11 cellular contexts compared by ENCODE assay signal in genomic region chr12:93090768-93091172, GRCh38.
DNase-seq lines count a peak whose midpoint lies in the region; ATAC-seq, FAIRE-seq and TF ChIP-seq lines count a peak whose summit lies in the region.
"Had no signal": no experiment of that assay in that cellular context is flagged by ENCODE, and none has a peak within 500 bp of the region (broad histone marks: within the 10 kb centered on the region; RNA-seq: fewer than 3 reads in every experiment).

No MANE protein-coding gene starts in this region.

- H3K27me3 ChIP-seq in PC-3 (ENCODE audit: low read length) (no peaks in the 10 kb centered on the region), endothelial cell of umbilical vein (ENCODE audit: control insufficient read depth in 2 of 2, insufficient read depth in 2 of 2, low read length in 2 of 2) (no peaks in the 10 kb centered on the region)
- no peaks in the 10 kb centered on the region for H3K27me3 ChIP-seq in naive thymus-derived CD4-positive, alpha-beta T cell (ENCODE audit: control insufficient read depth in 2 of 2, insufficient read depth in 2 of 2, low read length in 2 of 2)

- H3K27me3 Mint-ChIP-seq in activated T-cell treated with anti-CD3 and anti-CD28 coated beads, Interleukin-2, amount 50 U/mL, for 72 hours (ENCODE audit: low read depth): no peaks in the 10 kb centered on the region
- H3K27me3 Mint-ChIP-seq in naive thymus-derived CD4-positive, alpha-beta T cell: no peaks in the 10 kb centered on the region
- H3K27me3 Mint-ChIP-seq: B cell; dendritic cell treated with granulocyte-macrophage colony-stimulating factor and Interleukin-4, amounts not matched to agents 40 ng/mL and 50 ng/mL, for 4 days had no signal

- peaks cover 5 to 6% of the 10 kb centered on the region in 2 donors for H3K36me3 Mint-ChIP-seq in activated T-cell treated with anti-CD3 and anti-CD28 coated beads, Interleukin-2, amount 50 U/mL, for 72 hours (ENCODE audit: insufficient read depth in 2 of 2)
- H3K36me3 Mint-ChIP-seq in stimulated activated effector memory CD8-positive, alpha-beta T cell treated with anti-CD3 and anti-CD28 coated beads, Interleukin-12 subunit alpha, Interleukin-12 subunit beta, amount 100 ng/mL, for 72 hours: no peaks in the 10 kb centered on the region
- H3K36me3 Mint-ChIP-seq in naive thymus-derived CD4-positive, alpha-beta T cell: peaks cover 0 to 7% (median 0%) of the 10 kb centered on the region in 5 donors

- H3K4me3 ChIP-seq in PC-3 (ENCODE audit: low read length) (no peak overlapping the region), endothelial cell of umbilical vein (replicated peaks in 1 of 3; ENCODE audit: insufficient read depth in 1 of 3, low read depth in 1 of 3, low read length in 3 of 3) (no peak overlapping the region)
- H3K4me3 ChIP-seq in naive thymus-derived CD4-positive, alpha-beta T cell (ENCODE audit: low read length): no peak overlapping the region

- no peak overlapping the region for H3K4me3 Mint-ChIP-seq in activated T-cell treated with anti-CD3 and anti-CD28 coated beads, Interleukin-2, amount 50 U/mL, for 72 hours
- H3K4me3 Mint-ChIP-seq in stimulated activated effector memory CD8-positive, alpha-beta T cell treated with anti-CD3 and anti-CD28 coated beads, Interleukin-12 subunit alpha, Interleukin-12 subunit beta, amount 100 ng/mL, for 72 hours: no peak overlapping the region
- H3K4me3 Mint-ChIP-seq in naive thymus-derived CD4-positive, alpha-beta T cell: no peak overlapping the region
- H3K4me3 Mint-ChIP-seq: B cell; dendritic cell treated with granulocyte-macrophage colony-stimulating factor and Interleukin-4, amounts not matched to agents 40 ng/mL and 50 ng/mL, for 4 days had no signal

- H3K4me2 ChIP-seq in PC-3 (ENCODE audit: low read length): peak overlapping the region; percentile 47
- H3K4me2 ChIP-seq in endothelial cell of umbilical vein (ENCODE audit: insufficient read depth, low read length): peak overlapping the region; percentile 80

- H3K4me1 ChIP-seq in PC-3 (ENCODE audit: insufficient read depth, low read length) (peaks cover 53% of the 10 kb centered on the region), endothelial cell of umbilical vein (ENCODE audit: control insufficient read depth, extremely low read depth, insufficient read depth, low read length) (peaks cover 41% of the 10 kb centered on the region)
- H3K4me1 ChIP-seq in naive thymus-derived CD4-positive, alpha-beta T cell (ENCODE audit: control insufficient read depth in 2 of 2, insufficient read depth in 2 of 2, low read length in 2 of 2): no peaks in the 10 kb centered on the region

- no peak for TF ChIP-seq POLR2A in endothelial cell of umbilical vein (IDR thresholded peaks at IDR 0.05; ENCODE audit: low read depth, low read length)

- FAIRE-seq in endothelial cell of umbilical vein (lab: Jason Lieb, UNC): no peak

- H3K27ac ChIP-seq in PC-3 (ENCODE audit: low read length) (peak overlapping the region; percentile 89), endothelial cell of umbilical vein (ENCODE audit: insufficient read depth, low read depth, low read length) (peak overlapping the region; percentile 83)
- no peak overlapping the region for H3K27ac ChIP-seq in naive thymus-derived CD4-positive, alpha-beta T cell (ENCODE audit: low read depth, low read length)

- peaks cover 2 to 9% of the 10 kb centered on the region in 2 donors for H3K9me3 Mint-ChIP-seq in activated T-cell treated with anti-CD3 and anti-CD28 coated beads, Interleukin-2, amount 50 U/mL, for 72 hours
- H3K9me3 Mint-ChIP-seq in stimulated activated effector memory CD8-positive, alpha-beta T cell treated with anti-CD3 and anti-CD28 coated beads, Interleukin-12 subunit alpha, Interleukin-12 subunit beta, amount 100 ng/mL, for 72 hours: peaks cover 2% of the 10 kb centered on the region
- H3K9me3 Mint-ChIP-seq in naive thymus-derived CD4-positive, alpha-beta T cell: peaks cover 0 to 10% (median 3%) of the 10 kb centered on the region in 11 donors

- H3K9me1 ChIP-seq in endothelial cell of umbilical vein (replicated peaks; ENCODE audit: control insufficient read depth, extremely low read depth, insufficient read depth, low read length): no peaks in the 10 kb centered on the region

- POLR2A ChIA-PET in PC-3 (lab: Charles Lee; ENCODE audit: unreplicated experiment) (interaction anchor here (0.6 to 0.7 kb wide), 2 partner anchors 12 to 257 kb away, joined by 4 to 6 read pairs; no protein-coding TSS in a partner anchor), endothelial cell of umbilical vein (lab: Charles Lee) (no interaction called here)
- POLR2A ChIA-PET in naive thymus-derived CD4-positive, alpha-beta T cell (lab: Charles Lee): no interaction called here

- intact Hi-C loops in PC-3 (cut with micrococcal nuclease) (loop anchor here (1.0 to 5.0 kb wide), 6 partner anchors 44 to 307 kb away; partner anchors contain the start of gene NUDT4), endothelial cell of umbilical vein (cut with micrococcal nuclease) (loop anchor here (1.0 to 5.0 kb wide), 6 partner anchors 23 to 287 kb away; partner anchors contain the start of gene NUDT4)
- intact Hi-C loops in naive thymus-derived CD4-positive, alpha-beta T cell (cut with micrococcal nuclease): no loop called here

- BruUV-seq in PC-3 (replicated peaks; lab: Mats Ljungman, UMichigan) (no TSS peak), endothelial cell of umbilical vein (replicated peaks; lab: Mats Ljungman, UMichigan) (TSS peak; percentile 36)

- dilution Hi-C loops in endothelial cell of umbilical vein (cut with MboI; ENCODE audit: extremely low pct_ligation_motif_present, low sequenced_read_pairs): no loop called here

- CTCF ChIA-PET in PC-3 (lab: Charles Lee): no interaction called here
- CTCF ChIA-PET in endothelial cell of umbilical vein (lab: Charles Lee): interaction anchor here (1.0 to 1.6 kb wide), 6 partner anchors 8 to 290 kb away, joined by 3 to 4 read pairs (median 4); no protein-coding TSS in a partner anchor
- CTCF ChIA-PET in naive thymus-derived CD4-positive, alpha-beta T cell (lab: Charles Lee): no interaction called here

- H3K9ac ChIP-seq in PC-3 (ENCODE audit: low read length) (no peak overlapping the region), endothelial cell of umbilical vein (replicated peaks; ENCODE audit: extremely low read depth, insufficient read depth, low read length) (peak overlapping the region; percentile 48)

- H4K20me1 ChIP-seq in PC-3 (ENCODE audit: low read length): no peaks in the 10 kb centered on the region
- H4K20me1 ChIP-seq in endothelial cell of umbilical vein (replicated peaks; ENCODE audit: control insufficient read depth, extremely low read depth, insufficient read depth, low read length): no peaks in the 10 kb centered on the region

- no peak for DNase-seq in activated T-cell treated with anti-CD3 and anti-CD28 coated beads, Interleukin-2, amount 50 U/mL, for 72 hours
- DNase-seq in activated T-cell treated with anti-CD3 and anti-CD28 coated beads, Interleukin-2, amount 50 U/mL, for 48 hours: no peak
- DNase-seq in PC-3 (peak; percentile 92), endothelial cell of umbilical vein (ENCODE audit: low read depth, low spot score) (peak; percentile 76), NCI-H1417 (lab: John Stamatoyannopoulos, UW) (no peak), GDM1 (lab: John Stamatoyannopoulos, UW) (no peak)
- no peak for DNase-seq in stimulated activated effector memory CD8-positive, alpha-beta T cell treated with anti-CD3 and anti-CD28 coated beads, Interleukin-12 subunit alpha, Interleukin-12 subunit beta, amount 100 ng/mL, for 72 hours (ENCODE audit: low spot score in 2 of 2)
- DNase-seq in naive thymus-derived CD4-positive, alpha-beta T cell: no peak
- DNase-seq: midbrain had no signal

- H2AFZ ChIP-seq in PC-3 (ENCODE audit: low read length) (no peak overlapping the region), endothelial cell of umbilical vein (ENCODE audit: low read depth, low read length) (no peak overlapping the region)

- no peaks in the 10 kb centered on the region for H3K9me3 ChIP-seq in PC-3 (ENCODE audit: low read length)
- peaks cover 2% of the 10 kb centered on the region for H3K9me3 ChIP-seq in endothelial cell of umbilical vein (replicated peaks; ENCODE audit: control insufficient read depth, insufficient read depth, low read length)
- peaks cover 0 to 3% (median 0%) of the 10 kb centered on the region in 3 experiments for H3K9me3 ChIP-seq in naive thymus-derived CD4-positive, alpha-beta T cell (ENCODE audit: control insufficient read depth in 2 of 3, low read length in 3 of 3)

- H3F3A ChIP-seq in PC-3 (ENCODE audit: low read length, unreplicated experiment): peaks cover 10% of the 10 kb centered on the region

- H3K4me1 Mint-ChIP-seq in activated T-cell treated with anti-CD3 and anti-CD28 coated beads, Interleukin-2, amount 50 U/mL, for 72 hours (ENCODE audit: low read depth): peaks cover 29% of the 10 kb centered on the region
- H3K4me1 Mint-ChIP-seq in stimulated activated effector memory CD8-positive, alpha-beta T cell treated with anti-CD3 and anti-CD28 coated beads, Interleukin-12 subunit alpha, Interleukin-12 subunit beta, amount 100 ng/mL, for 72 hours: peaks cover 15% of the 10 kb centered on the region
- H3K4me1 Mint-ChIP-seq in naive thymus-derived CD4-positive, alpha-beta T cell: peaks cover 0 to 21% (median 4%) of the 10 kb centered on the region in 7 donors

- TF ChIP-seq CTCF in PC-3 (conservative IDR thresholded peaks at IDR 0.05; ENCODE audit: low read depth, low read length): no peak
- TF ChIP-seq CTCF in endothelial cell of umbilical vein (IDR thresholded peaks at IDR 0.05; ENCODE audit: extremely low read depth in 1 of 2, insufficient read depth in 1 of 2, low read depth in 1 of 2, low read length in 2 of 2): no peak

- ATAC-seq in activated T-cell treated with anti-CD3 and anti-CD28 coated beads, Interleukin-2, amount 50 U/mL, for 72 hours (replicated peaks in 1 of 2): peak; percentile 61 to 68
- ATAC-seq in PC-3: peak; percentile 75
- ATAC-seq in stimulated activated effector memory CD8-positive, alpha-beta T cell treated with anti-CD3 and anti-CD28 coated beads, Interleukin-12 subunit alpha, Interleukin-12 subunit beta, amount 100 ng/mL, for 72 hours: peak; percentile 61
- no peak for ATAC-seq in naive thymus-derived CD4-positive, alpha-beta T cell

- H3K9me2 ChIP-seq in PC-3 (replicated peaks; ENCODE audit: low read length): no peaks in the 10 kb centered on the region

- H3K36me3 ChIP-seq in PC-3 (ENCODE audit: low read depth, low read length) (no peaks in the 10 kb centered on the region), endothelial cell of umbilical vein (ENCODE audit: control insufficient read depth in 2 of 2, extremely low read depth in 1 of 2, insufficient read depth in 2 of 2, low read length in 2 of 2) (no peaks in the 10 kb centered on the region)
- H3K36me3 ChIP-seq in naive thymus-derived CD4-positive, alpha-beta T cell (ENCODE audit: control insufficient read depth in 2 of 3, insufficient read depth in 3 of 3, low read length in 3 of 3): no peaks in the 10 kb centered on the region

- H3K27ac Mint-ChIP-seq in activated T-cell treated with anti-CD3 and anti-CD28 coated beads, Interleukin-2, amount 50 U/mL, for 72 hours: peak overlapping the region; percentile 79
- H3K27ac Mint-ChIP-seq in stimulated activated effector memory CD8-positive, alpha-beta T cell treated with anti-CD3 and anti-CD28 coated beads, Interleukin-12 subunit alpha, Interleukin-12 subunit beta, amount 100 ng/mL, for 72 hours: peak overlapping the region; percentile 54
- H3K27ac Mint-ChIP-seq in naive thymus-derived CD4-positive, alpha-beta T cell: no peak overlapping the region
- H3K27ac Mint-ChIP-seq: B cell; dendritic cell treated with granulocyte-macrophage colony-stimulating factor and Interleukin-4, amounts not matched to agents 40 ng/mL and 50 ng/mL, for 4 days had no signal

- H3K79me2 ChIP-seq in PC-3 (ENCODE audit: low read length): no peaks in the 10 kb centered on the region
- no peaks in the 10 kb centered on the region for H3K79me2 ChIP-seq in endothelial cell of umbilical vein (ENCODE audit: control insufficient read depth, insufficient read depth, low read length)

Comparison
In these comparisons a context has a peak if more than half of its experiments do, and no peak if none do; other contexts are left out.
1. DNase-seq: peak in PC-3 (single experiment) and endothelial cell of umbilical vein (single experiment); none in activated T-cell treated with anti-CD3 and anti-CD28 coated beads, Interleukin-2, amount 50 U/mL, for 72 hours (0 of 2), activated T-cell treated with anti-CD3 and anti-CD28 coated beads, Interleukin-2, amount 50 U/mL, for 48 hours (0 of 2), stimulated activated effector memory CD8-positive, alpha-beta T cell treated with anti-CD3 and anti-CD28 coated beads, Interleukin-12 subunit alpha, Interleukin-12 subunit beta, amount 100 ng/mL, for 72 hours (0 of 2), NCI-H1417 (0 of 3), naive thymus-derived CD4-positive, alpha-beta T cell (0 of 9) and GDM1 (single experiment).
2. H3K27ac Mint-ChIP-seq: peak in activated T-cell treated with anti-CD3 and anti-CD28 coated beads, Interleukin-2, amount 50 U/mL, for 72 hours (single experiment) and stimulated activated effector memory CD8-positive, alpha-beta T cell treated with anti-CD3 and anti-CD28 coated beads, Interleukin-12 subunit alpha, Interleukin-12 subunit beta, amount 100 ng/mL, for 72 hours (single experiment); none in naive thymus-derived CD4-positive, alpha-beta T cell (0 of 9).
3. intact Hi-C loops: an anchor here in PC-3 (1.0 to 5.0 kb wide) and endothelial cell of umbilical vein (1.0 to 5.0 kb wide); none called in naive thymus-derived CD4-positive, alpha-beta T cell.